Comparison of ENCODE assay signal across 20 cellular contexts in genomic region chr2:71797006-71797810, GRCh38.
"Had no signal": no experiment of that assay in that cellular context is flagged by ENCODE, and none has a peak within 500 bp of the region (broad histone marks: within the 10 kb centered on the region; RNA-seq: fewer than 3 reads in every experiment).

No MANE protein-coding gene starts in this region.

- H3K27me3 ChIP-seq: body of pancreas, cardiac muscle cell, ovary, tibial artery had no signal

- H3K4me3 Mint-ChIP-seq: activated CD4-positive, alpha-beta T cell treated with anti-CD3 and anti-CD28 coated beads, Interleukin-2, amount 10 ng/mL, durations not matched to agents 7 days and 5 days; activated CD8-positive, alpha-beta T cell treated with anti-CD3 and anti-CD28 coated beads, Interleukin-2, amount 10 ng/mL, durations not matched to agents 7 days and 5 days; activated T-helper 1 cell treated with anti-CD3 and anti-CD28 coated beads, Interleukin-12 subunit alpha, Interleukin-12 subunit beta, Interleukin-2, Interleukin-4 antibody, amounts not matched to agents 30 ng/mL and 10 ng/mL and 1 ng/mL, durations not matched to agents 14 hours and 24 hours and 36 hours; naive thymus-derived CD4-positive, alpha-beta T cell; stimulated activated naive CD8-positive, alpha-beta T cell treated with anti-CD3 and anti-CD28 coated beads, Interleukin-15, amount 100 ng/mL, for 72 hours; T-cell; T-helper 2 cell treated with Interferon-gamma antibody and Interleukin-4, amounts not matched to agents 5 μg/mL and 100 μg/mL, for 36 hours had no signal

- H3K4me3 ChIP-seq: body of pancreas, cardiac muscle cell, lower lobe of right lung, ovary, prostate gland, tibial artery had no signal

- H3K4me1 Mint-ChIP-seq: activated CD4-positive, alpha-beta T cell treated with anti-CD3 and anti-CD28 coated beads, Interleukin-2, amount 10 ng/mL, durations not matched to agents 7 days and 5 days; naive thymus-derived CD4-positive, alpha-beta T cell; stimulated activated naive CD8-positive, alpha-beta T cell treated with anti-CD3 and anti-CD28 coated beads, Interleukin-15, amount 100 ng/mL, for 72 hours; T-cell had no signal

- H3K27ac Mint-ChIP-seq: activated CD4-positive, alpha-beta T cell treated with anti-CD3 and anti-CD28 coated beads, Interleukin-2, amount 10 ng/mL, durations not matched to agents 7 days and 5 days; activated CD8-positive, alpha-beta T cell treated with anti-CD3 and anti-CD28 coated beads, Interleukin-2, amount 10 ng/mL, durations not matched to agents 7 days and 5 days; activated T-helper 1 cell treated with anti-CD3 and anti-CD28 coated beads, Interleukin-12 subunit alpha, Interleukin-12 subunit beta, Interleukin-2, Interleukin-4 antibody, amounts not matched to agents 30 ng/mL and 10 ng/mL and 1 ng/mL, durations not matched to agents 14 hours and 24 hours and 36 hours; naive thymus-derived CD4-positive, alpha-beta T cell; stimulated activated naive CD8-positive, alpha-beta T cell treated with anti-CD3 and anti-CD28 coated beads, Interleukin-15, amount 100 ng/mL, for 72 hours; T-cell; T-helper 2 cell treated with Interferon-gamma antibody and Interleukin-4, amounts not matched to agents 5 μg/mL and 100 μg/mL, for 36 hours had no signal

- H3K27ac ChIP-seq: body of pancreas, cardiac muscle cell, foreskin keratinocyte, lower lobe of right lung, ovary, prostate gland had no signal

- H3K36me3 Mint-ChIP-seq: naive thymus-derived CD4-positive, alpha-beta T cell; T-cell had no signal

- DNase-seq: activated CD4-positive, alpha-beta T cell treated with anti-CD3 and anti-CD28 coated beads, Interleukin-2, amount 10 ng/mL, durations not matched to agents 7 days and 5 days; activated CD4-positive, CD25-positive, alpha-beta regulatory T cell treated with anti-CD3 and anti-CD28 coated beads, Interleukin-2, amount 50 U/mL, for 72 hours; activated CD8-positive, alpha-beta T cell treated with anti-CD3 and anti-CD28 coated beads, Interleukin-2, amount 10 ng/mL, durations not matched to agents 7 days and 5 days; activated naive CD4-positive, alpha-beta T cell; body of pancreas; dermis blood vessel endothelial cell; effector CD8-positive, alpha-beta T cell; foreskin keratinocyte; lower lobe of right lung; naive thymus-derived CD4-positive, alpha-beta T cell; ovary; stimulated activated CD4-positive, alpha-beta T cell treated with anti-CD3 and anti-CD28 coated beads, Interleukin-12 subunit alpha, Interleukin-12 subunit beta, amount 100 ng/mL, for 4 hours; stimulated activated CD4-positive, alpha-beta T cell treated with anti-CD3 and anti-CD28 coated beads, Interleukin-4, amount 100 ng/mL, for 4 hours; stimulated activated naive CD8-positive, alpha-beta T cell treated with anti-CD3 and anti-CD28 coated beads, Interleukin-15, amount 100 ng/mL, for 72 hours had no signal

- H3K4me1 ChIP-seq: body of pancreas, lower lobe of right lung had no signal

- H3K36me3 ChIP-seq: cardiac muscle cell, lower lobe of right lung, ovary, prostate gland, tibial artery had no signal

- H3K9me3 ChIP-seq: body of pancreas, lower lobe of right lung, ovary, prostate gland, tibial artery had no signal

- H3K27me3 Mint-ChIP-seq: activated CD4-positive, alpha-beta T cell treated with anti-CD3 and anti-CD28 coated beads, Interleukin-2, amount 10 ng/mL, durations not matched to agents 7 days and 5 days had no signal

- ATAC-seq: activated CD8-positive, alpha-beta T cell treated with anti-CD3 and anti-CD28 coated beads, Interleukin-2, amount 10 ng/mL, durations not matched to agents 7 days and 5 days; body of pancreas; lower lobe of right lung; naive thymus-derived CD4-positive, alpha-beta T cell; stimulated activated naive CD8-positive, alpha-beta T cell treated with anti-CD3 and anti-CD28 coated beads, Interleukin-15, amount 100 ng/mL, for 72 hours; T-cell had no signal

- H3K9me3 Mint-ChIP-seq: activated CD4-positive, alpha-beta T cell treated with anti-CD3 and anti-CD28 coated beads, Interleukin-2, amount 10 ng/mL, durations not matched to agents 7 days and 5 days; activated T-helper 1 cell treated with anti-CD3 and anti-CD28 coated beads, Interleukin-12 subunit alpha, Interleukin-12 subunit beta, Interleukin-2, Interleukin-4 antibody, amounts not matched to agents 30 ng/mL and 10 ng/mL and 1 ng/mL, durations not matched to agents 14 hours and 24 hours and 36 hours; naive thymus-derived CD4-positive, alpha-beta T cell; stimulated activated naive CD8-positive, alpha-beta T cell treated with anti-CD3 and anti-CD28 coated beads, Interleukin-15, amount 100 ng/mL, for 72 hours; T-cell; T-helper 2 cell treated with Interferon-gamma antibody and Interleukin-4, amounts not matched to agents 5 μg/mL and 100 μg/mL, for 36 hours had no signal
